Comparison of ENCODE assay signal across 8 cellular contexts in the genomic region with DNA sequence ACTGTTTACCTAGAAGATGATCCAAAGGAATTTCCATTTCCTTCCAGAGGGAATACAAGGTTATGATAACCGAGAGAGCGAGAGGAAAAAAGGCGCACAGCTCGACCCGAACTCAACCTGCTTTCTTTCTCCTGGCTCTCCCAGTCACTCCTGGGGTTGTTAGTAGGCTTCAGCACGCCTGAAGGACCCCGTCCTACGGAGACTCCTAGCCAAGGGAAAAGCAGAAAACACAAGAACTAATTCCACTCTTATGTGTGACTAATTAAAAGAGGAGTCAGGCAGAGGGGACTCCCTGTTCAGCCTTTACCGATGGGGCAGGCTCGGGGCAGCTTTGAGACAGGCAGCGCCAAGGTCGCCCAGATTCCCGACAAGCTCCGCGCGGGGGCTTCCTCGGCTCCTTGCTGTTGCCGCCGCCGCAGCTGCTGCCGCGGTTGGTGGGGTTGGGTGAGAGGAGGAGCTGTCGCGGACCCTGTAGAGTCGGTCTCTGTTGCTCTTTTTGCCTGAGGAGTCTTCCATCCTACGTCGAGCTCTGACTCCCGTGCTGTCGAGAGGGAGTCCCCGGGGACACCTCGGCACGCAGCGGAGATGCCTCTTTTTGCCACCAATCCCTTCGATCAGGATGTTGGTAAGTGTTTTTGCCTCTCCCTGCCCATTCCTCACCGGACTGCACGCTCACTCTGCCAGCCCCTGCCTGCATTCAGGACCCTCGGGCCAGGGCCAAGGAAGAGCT.
DNase-seq lines count a peak whose midpoint lies in the region; ATAC-seq lines count a peak whose summit lies in the region.

TSS of gene STAM (plus strand) at position 397 of the 730 bp plus-strand sequence. CDS start at position 586, 189 bp downstream.

- no peaks in the 10 kb centered on the region for H3K36me3 ChIP-seq in SK-N-MC (ENCODE audit: insufficient read depth, low read length)

- no peaks in the 10 kb centered on the region for H3K9me3 ChIP-seq in SK-N-MC (ENCODE audit: low read depth, low read length)

- peaks cover 7% of the 10 kb centered on the region for H3K9me3 Mint-ChIP-seq in activated naive CD4-positive, alpha-beta T cell treated with anti-CD3 and anti-CD28 coated beads, Interleukin-2, amount 10 ng/mL, durations not matched to agents 7 days and 5 days

- H3K4me3 ChIP-seq in GM08714 (ENCODE audit: low read length) (peak within 1 kb of the TSS; percentile 97), SK-N-MC (peak within 1 kb of the TSS; percentile 93)

- peak; percentile 65 for DNase-seq in NCI-H1048 (lab: John Stamatoyannopoulos, UW)
- DNase-seq in SK-N-MC (ENCODE audit: low read depth, low spot score), result peak; percentile 44
- peak; percentile 95 for DNase-seq in activated naive CD4-positive, alpha-beta T cell treated with anti-CD3 and anti-CD28 coated beads, Interleukin-2, amount 10 ng/mL, durations not matched to agents 7 days and 5 days
- DNase-seq in germinal center (ENCODE audit: low spot score), result peak; percentile 89
- peak; percentile 34 to 98 (median 88) for DNase-seq in nucleus accumbens (lab: John Stamatoyannopoulos, UW)
- peak; percentile 94 for DNase-seq in superior temporal gyrus (ENCODE audit: extremely low spot score)

- H3K4me1 Mint-ChIP-seq in activated naive CD4-positive, alpha-beta T cell treated with anti-CD3 and anti-CD28 coated beads, Interleukin-2, amount 10 ng/mL, durations not matched to agents 7 days and 5 days, result peaks cover 60% of the 10 kb centered on the region

- CTCF ChIA-PET in activated naive CD4-positive, alpha-beta T cell treated with anti-CD3 and anti-CD28 coated beads, Interleukin-2, amount 10 ng/mL, durations not matched to agents 7 days and 5 days (lab: Charles Lee), result interaction anchor here (0.7 to 1.2 kb wide), 5 partner anchors 26 to 96 kb away, joined by 3 to 4 read pairs (median 3); partner anchors contain the start of gene HACD1

- H3K4me3 Mint-ChIP-seq in activated naive CD4-positive, alpha-beta T cell treated with anti-CD3 and anti-CD28 coated beads, Interleukin-2, amount 10 ng/mL, durations not matched to agents 7 days and 5 days, result peak within 1 kb of the TSS; percentile 97

- peaks cover 18% of the 10 kb centered on the region for H3K36me3 Mint-ChIP-seq in activated naive CD4-positive, alpha-beta T cell treated with anti-CD3 and anti-CD28 coated beads, Interleukin-2, amount 10 ng/mL, durations not matched to agents 7 days and 5 days

- ATAC-seq in HG02588 (IDR thresholded peaks at IDR 0.05; ENCODE audit: unreplicated experiment), result peak; percentile 92

- peak within 1 kb of the TSS; percentile 98 for H3K9ac ChIP-seq in SK-N-MC (ENCODE audit: insufficient read length)

- peak within 1 kb of the TSS; percentile 99 for H3K27ac Mint-ChIP-seq in activated naive CD4-positive, alpha-beta T cell treated with anti-CD3 and anti-CD28 coated beads, Interleukin-2, amount 10 ng/mL, durations not matched to agents 7 days and 5 days

- H3K27ac ChIP-seq in SK-N-MC, result peak within 1 kb of the TSS; percentile 94

- H3K27me3 Mint-ChIP-seq in activated naive CD4-positive, alpha-beta T cell treated with anti-CD3 and anti-CD28 coated beads, Interleukin-2, amount 10 ng/mL, durations not matched to agents 7 days and 5 days, result no peaks in the 10 kb centered on the region

Comparison
In these comparisons a context has a peak if more than half of its experiments do, and no peak if none do; other contexts are left out.
1. Peak in every context shown above with its lines: DNase-seq, ATAC-seq, H3K4me3 ChIP-seq and H3K27ac ChIP-seq.
2. DNase-seq: peak in every context shown above with its lines; median percentile 95 in activated naive CD4-positive, alpha-beta T cell treated with anti-CD3 and anti-CD28 coated beads, Interleukin-2, amount 10 ng/mL, durations not matched to agents 7 days and 5 days; 94 in superior temporal gyrus; 89 in germinal center; 88 in nucleus accumbens; 65 in NCI-H1048; 44 in SK-N-MC.